In genomic region chr10:4693967-4694366, GRCh38 we compare ENCODE assay signal across 21 cellular contexts.
DNase-seq lines count a peak whose midpoint lies in the region; ATAC-seq, FAIRE-seq and TF ChIP-seq lines count a peak whose summit lies in the region.
"Had no signal": no experiment of that assay in that cellular context is flagged by ENCODE, and none has a peak within 500 bp of the region (broad histone marks: within the 10 kb centered on the region; RNA-seq: fewer than 3 reads in every experiment).

No MANE protein-coding gene starts in this region.

- H4K20me1 ChIP-seq in K562 (replicated peaks; ENCODE audit: control insufficient read depth, insufficient read depth, low read length): no peaks in the 10 kb centered on the region
- H4K20me1 ChIP-seq in hepatocyte (ENCODE audit: insufficient read depth, poor library complexity, severe bottlenecking): no peaks in the 10 kb centered on the region

- H3K27me3 ChIP-seq in Panc1 (ENCODE audit: control insufficient read depth, insufficient read depth, low read length) (no peaks in the 10 kb centered on the region), K562 (ENCODE audit: control insufficient read depth in 2 of 2, insufficient read depth in 2 of 2, low read length in 2 of 2) (peaks cover 0 to 5% of the 10 kb centered on the region in 2 experiments; a peak in 3 of 5 replicates), Caco-2 (replicated peaks; ENCODE audit: control insufficient read depth, insufficient read depth, low read length) (no peaks in the 10 kb centered on the region), hepatocyte (no peaks in the 10 kb centered on the region)
- H3K27me3 ChIP-seq: BE2C had no signal

- H3K9me3 Mint-ChIP-seq in Caco-2 (ENCODE audit: unreplicated experiment) (no peaks in the 10 kb centered on the region), chondrocyte (ENCODE audit: low read depth) (peaks cover 4% of the 10 kb centered on the region)
- H3K9me3 Mint-ChIP-seq: CD4-positive, alpha-beta memory T cell; H9 had no signal

- DNase-seq in Panc1 (ENCODE audit: low read depth, low spot score): no peak
- DNase-seq in K562 (ENCODE audit: extremely low read depth in 1 of 4, low spot score in 3 of 4): no peak
- peak; percentile 36 for DNase-seq in left kidney (ENCODE audit: low read depth, low spot score)
- DNase-seq in Caco-2: no peak
- no peak for DNase-seq in hepatocyte (ENCODE audit: low spot score)
- DNase-seq in chondrocyte (ENCODE audit: low spot score): no peak
- DNase-seq: BE2C; CD4-positive, alpha-beta memory T cell; DMS153; DMS79 treated with DMSO at 0.1 percent for 48 hours; GDM1; GOT3; H9 had no signal

- BruUV-seq in Panc1 (replicated peaks; lab: Mats Ljungman, UMichigan) (no TSS peak), K562 (replicated peaks; lab: Mats Ljungman, UMichigan) (no TSS peak), Caco-2 (replicated peaks; lab: Mats Ljungman, UMichigan) (no TSS peak)

- no peak overlapping the region for H2AFZ ChIP-seq in K562 (ENCODE audit: low read depth, low read length)
- H2AFZ ChIP-seq in hepatocyte: no peak overlapping the region

- H3K9me1 ChIP-seq in K562 (ENCODE audit: control insufficient read depth, insufficient read depth, low read length): no peaks in the 10 kb centered on the region

- H3K4me1 ChIP-seq in Panc1 (ENCODE audit: control insufficient read depth, insufficient read depth, low read length): no peaks in the 10 kb centered on the region
- no peaks in the 10 kb centered on the region for H3K4me1 ChIP-seq in K562 (replicated peaks in 1 of 2; ENCODE audit: control insufficient read depth in 2 of 2, insufficient read depth in 2 of 2, low read length in 2 of 2)
- H3K4me1 ChIP-seq in Caco-2: no peaks in the 10 kb centered on the region
- H3K4me1 ChIP-seq in hepatocyte (ENCODE audit: insufficient read depth): no peaks in the 10 kb centered on the region
- H3K4me1 ChIP-seq: BE2C had no signal

- H3K4me3 Mint-ChIP-seq in Caco-2 (ENCODE audit: unreplicated experiment): no peak overlapping the region
- H3K4me3 Mint-ChIP-seq in chondrocyte (ENCODE audit: unreplicated experiment): no peak overlapping the region
- H3K4me3 Mint-ChIP-seq: CD4-positive, alpha-beta memory T cell; H9 had no signal

- H3K36me3 ChIP-seq in Panc1 (ENCODE audit: control insufficient read depth, insufficient read depth, low read length) (no peaks in the 10 kb centered on the region), K562 (ENCODE audit: control insufficient read depth, insufficient read depth, low read length) (no peaks in the 10 kb centered on the region), Caco-2 (ENCODE audit: control insufficient read depth, insufficient read depth, low read length) (no peaks in the 10 kb centered on the region), hepatocyte (replicated peaks; ENCODE audit: insufficient read depth, low read depth) (no peaks in the 10 kb centered on the region)
- H3K36me3 ChIP-seq: BE2C had no signal

- H3K79me2 ChIP-seq in K562 (ENCODE audit: control insufficient read depth, insufficient read depth, low read length): no peaks in the 10 kb centered on the region
- H3K79me2 ChIP-seq in hepatocyte: no peaks in the 10 kb centered on the region

- H3K36me3 Mint-ChIP-seq in Caco-2 (ENCODE audit: insufficient read depth, unreplicated experiment): no peaks in the 10 kb centered on the region
- no peaks in the 10 kb centered on the region for H3K36me3 Mint-ChIP-seq in chondrocyte (ENCODE audit: low read depth)
- H3K36me3 Mint-ChIP-seq: CD4-positive, alpha-beta memory T cell had no signal

- no peak for TF ChIP-seq EP300 in K562 (IDR thresholded peaks at IDR 0.05; ENCODE audit: low read length)

- ATAC-seq in Panc1 (no peak), K562 (no peak), HG03139 (IDR thresholded peaks at IDR 0.05; ENCODE audit: unreplicated experiment) (no peak)
- ATAC-seq: A549, HepG2 had no signal

- H3K27me3 Mint-ChIP-seq in Caco-2 (ENCODE audit: insufficient read depth, unreplicated experiment) (peaks cover 10% of the 10 kb centered on the region), chondrocyte (ENCODE audit: low read depth) (no peaks in the 10 kb centered on the region)

- TF ChIP-seq CTCF in Panc1 (IDR thresholded peaks at IDR 0.05) (no peak), K562 (IDR thresholded peaks at IDR 0.05 in 2 of 3, conservative IDR thresholded peaks at IDR 0.05 in 1 of 3; ENCODE audit: insufficient read depth in 2 of 3, low read depth in 1 of 3, low read length in 3 of 3) (no peak), Caco-2 (IDR thresholded peaks at IDR 0.05; ENCODE audit: insufficient read depth in 1 of 2, low read depth in 1 of 2, low read length in 1 of 2, severe bottlenecking in 1 of 2, unreplicated experiment in 1 of 2) (no peak), hepatocyte (IDR thresholded peaks at IDR 0.05; ENCODE audit: poor library complexity) (no peak), chondrocyte (IDR thresholded peaks at IDR 0.05) (no peak)

- H3K4me2 ChIP-seq in K562 (ENCODE audit: insufficient read depth, low read length) (no peak overlapping the region), hepatocyte (no peak overlapping the region)
- H3K4me2 ChIP-seq: A549 had no signal

- no peak for FAIRE-seq in K562 (lab: Jason Lieb, UNC)
- FAIRE-seq: A549, D721Med, GM12892, GM19239, HepG2, HTR-8/SVneo had no signal

- H3K9me3 ChIP-seq in Panc1 (ENCODE audit: control insufficient read depth, insufficient read depth, low read depth, low read length) (peaks cover 25% of the 10 kb centered on the region; the same call in 1 of the 2 replicates), K562 (replicated peaks; ENCODE audit: control insufficient read depth, insufficient read depth, low read depth, low read length) (no peaks in the 10 kb centered on the region), Caco-2 (no peaks in the 10 kb centered on the region), hepatocyte (ENCODE audit: low read depth) (no peaks in the 10 kb centered on the region)
- H3K9me3 ChIP-seq: BE2C had no signal

- H3K9me2 ChIP-seq in hepatocyte (replicated peaks; ENCODE audit: insufficient read depth): no peaks in the 10 kb centered on the region

- TF ChIP-seq POLR2A in K562 (conservative IDR thresholded peaks at IDR 0.05): no peak

- H3K9ac ChIP-seq in K562 (ENCODE audit: insufficient read depth in 1 of 2, low read depth in 2 of 2, low read length in 2 of 2): no peak overlapping the region

- CTCF ChIA-PET in Panc1 (lab: Charles Lee): no interaction called here
- CTCF ChIA-PET in K562 (lab: Yijun Ruan, JAX; ENCODE audit: low intra/inter-chr PET ratio): no interaction called here
- CTCF ChIA-PET in Caco-2 (lab: Charles Lee): no interaction called here

- POLR2A ChIA-PET in Panc1 (lab: Charles Lee) (no interaction called here), K562 (lab: Yijun Ruan, JAX) (interaction anchor here (0.8 kb wide), 1 partner anchor 8 kb away, joined by 5 read pairs; no protein-coding TSS in a partner anchor), Caco-2 (lab: Charles Lee) (no interaction called here)

- WGBS in K562 (ENCODE audit: insufficient coverage, low coverage, missing lambda C conversion rate): 2% methylated on average over 4 of the region's 4 CpGs
- WGBS in hepatocyte (ENCODE audit: low lambda C conversion rate, missing lambda C conversion rate): 72% methylated on average over 4 of the region's 4 CpGs

- H3K27ac Mint-ChIP-seq in Caco-2 (ENCODE audit: unreplicated experiment): no peak overlapping the region
- no peak overlapping the region for H3K27ac Mint-ChIP-seq in chondrocyte (ENCODE audit: unreplicated experiment)
- H3K27ac Mint-ChIP-seq: CD4-positive, alpha-beta memory T cell; H9 had no signal

- TF ChIP-seq RAD21 in K562 (CRISPR knock-in tag; conservative IDR thresholded peaks at IDR 0.05 in 1 of 2, IDR thresholded peaks at IDR 0.05 in 1 of 2): no peak

- no peak overlapping the region for H3K4me3 ChIP-seq in Panc1 (ENCODE audit: low read depth in 2 of 2, low read length in 2 of 2)
- no peak overlapping the region for H3K4me3 ChIP-seq in K562
- H3K4me3 ChIP-seq in Caco-2 (ENCODE audit: low read depth, low read length): no peak overlapping the region
- no peak overlapping the region for H3K4me3 ChIP-seq in hepatocyte
- H3K4me3 ChIP-seq: A549 had no signal

- H3K4me1 Mint-ChIP-seq in Caco-2 (ENCODE audit: low read depth, unreplicated experiment) (peaks cover 6% of the 10 kb centered on the region), chondrocyte (ENCODE audit: low read depth) (peaks cover 8% of the 10 kb centered on the region)
- H3K4me1 Mint-ChIP-seq: CD4-positive, alpha-beta memory T cell had no signal

- H3K27ac ChIP-seq in Panc1 (ENCODE audit: low read length) (peak overlapping the region; percentile 71), K562 (ENCODE audit: extremely low read depth, low read depth, low read length) (no peak overlapping the region), hepatocyte (no peak overlapping the region)
- H3K27ac ChIP-seq: C4-2B had no signal

- in situ Hi-C loops in Panc1 (cut with HindIII; ENCODE audit: low pct_unique_long_range_greater_than_20kb, low sequenced_read_pairs) (no loop called here), K562 (cut with MboI) (no loop called here)

- intact Hi-C loops in Panc1 (cut with micrococcal nuclease; ENCODE audit: unreplicated experiment): no loop called here
- intact Hi-C loops in K562 (cut with micrococcal nuclease): no loop called here
- intact Hi-C loops in Caco-2 (cut with micrococcal nuclease; ENCODE audit: unreplicated experiment): no loop called here

TF ChIP-seq in K562, 482 proteins besides CTCF, POLR2A, EP300 and RAD21 (continues in another document):
- no peak for TF ChIP-seq HLTF (IDR thresholded peaks at IDR 0.05)
- TF ChIP-seq MEIS2 (IDR thresholded peaks at IDR 0.05; ENCODE audit: partially characterized antibody): peak; percentile 55
- TF ChIP-seq MXD1 (CRISPR knock-in tag; IDR thresholded peaks at IDR 0.05; ENCODE audit: borderline replicate concordance, poor library complexity, severe bottlenecking): no peak
- no peak for TF ChIP-seq NR2C1 (IDR thresholded peaks at IDR 0.05)
- TF ChIP-seq NR2C1 (tag; IDR thresholded peaks at IDR 0.05): no peak
- TF ChIP-seq NCOA4 (IDR thresholded peaks at IDR 0.05; ENCODE audit: partially characterized antibody): no peak
- no peak for TF ChIP-seq RNF2 (IDR thresholded peaks at IDR 0.05)
- TF ChIP-seq ZNF764 (CRISPR knock-in tag; IDR thresholded peaks at IDR 0.05; ENCODE audit: low read depth): no peak
- no peak for TF ChIP-seq ZBTB7A (IDR thresholded peaks at IDR 0.05; ENCODE audit: borderline replicate concordance, control insufficient read depth, low read depth, low read length)
- no peak for TF ChIP-seq SAFB2 (IDR thresholded peaks at IDR 0.05; ENCODE audit: borderline replicate concordance, low read depth, low read length, severe bottlenecking)
